In genomic region chr16:67280090-67281015, GRCh38 we compare ENCODE assay signal across 11 cellular contexts. TPM values are rescaled to one million over a fixed set of nuclear protein-coding genes. Genes with fewer than 3 reads are reported as not detected.
A peak's percentile ranks its signal among the peaks of the same experiment; 100 is the strongest.
DNase-seq lines count a peak whose midpoint lies in the region; ATAC-seq and TF ChIP-seq lines count a peak whose summit lies in the region.
"Had no signal": no experiment of that assay in that cellular context is flagged by ENCODE, and none has a peak within 500 bp of the region (broad histone marks: within the 10 kb centered on the region; RNA-seq: fewer than 3 reads in every experiment).

No MANE protein-coding gene starts in this region.

- peak overlapping the region in 1 of 2 experiments; percentile 82 for H3K4me3 ChIP-seq in mesenchymal stem cell (ENCODE audit: insufficient read depth in 1 of 2, low read depth in 1 of 2, low read length in 2 of 2)

- H3K4ac ChIP-seq in H9 (ENCODE audit: low read depth, low read length) (no peak overlapping the region), mesenchymal stem cell (ENCODE audit: low read depth in 1 of 2, low read length in 2 of 2) (no peak overlapping the region)

- no peaks in the 10 kb centered on the region for H3K79me2 ChIP-seq in H9 (ENCODE audit: insufficient read depth, low read length)

- no peak for TF ChIP-seq CTCF in C4-2B (conservative IDR thresholded peaks at IDR 0.05)
- TF ChIP-seq CTCF in H9 (conservative IDR thresholded peaks at IDR 0.05) = no peak
- TF ChIP-seq CTCF in CD14-positive monocyte (IDR thresholded peaks at IDR 0.05) = no peak

- DNase-seq in H9 (no peak), mesenchymal stem cell (no peak), CD14-positive monocyte (ENCODE audit: low spot score) (no peak)
- DNase-seq in activated T-helper 1 cell treated with anti-CD3 and anti-CD28 coated beads, Interleukin-12 subunit alpha, Interleukin-12 subunit beta, Interleukin-2, Interleukin-4 antibody, amounts not matched to agents 30 ng/mL and 10 ng/mL and 1 ng/mL, durations not matched to agents 14 hours and 24 hours and 36 hours (ENCODE audit: low spot score) = no peak
- no peak for DNase-seq in activated effector memory CD4-positive, alpha-beta T cell treated with Interleukin-2 at 50 U/mL for 16 hours

- no CpG with 5 or more reads among the region's 15 CpGs for WGBS in H9 (ENCODE audit: extremely low coverage, insufficient read length, low lambda C conversion rate)
- WGBS in mesenchymal stem cell = 98% methylated on average over 15 of the region's 15 CpGs

- no peak overlapping the region for H2AFZ ChIP-seq in H9 (ENCODE audit: low read length)
- H2AFZ ChIP-seq in mesenchymal stem cell (ENCODE audit: low read depth, low read length) = no peak overlapping the region

- H3K18ac ChIP-seq in H9 (ENCODE audit: insufficient read length, low read depth, low read length) (no peak overlapping the region), mesenchymal stem cell (ENCODE audit: low read depth in 1 of 2, low read length in 2 of 2) (peak overlapping the region in 1 of 2 experiments; percentile 18)

- H3K23ac ChIP-seq in H9 (ENCODE audit: insufficient read length, low read depth, low read length) = no peak overlapping the region
- H3K23ac ChIP-seq in mesenchymal stem cell (ENCODE audit: low read length in 2 of 2) = no peak overlapping the region

- H3K9me3 ChIP-seq in H9 (ENCODE audit: control insufficient read depth, low read depth, low read length) (no peaks in the 10 kb centered on the region), mesenchymal stem cell (ENCODE audit: control insufficient read depth, low read length) (no peaks in the 10 kb centered on the region)
- H3K9me3 ChIP-seq: right atrium auricular region, thoracic aorta had no signal

- H3K56ac ChIP-seq in H9 (ENCODE audit: insufficient read length, low read depth, low read length) = no peak overlapping the region

- peaks cover 19 to 73% of the 10 kb centered on the region in 2 experiments for H3K36me3 ChIP-seq in mesenchymal stem cell (ENCODE audit: control insufficient read depth in 1 of 2, insufficient read depth in 2 of 2, low read depth in 1 of 2, low read length in 2 of 2)
- H3K36me3 ChIP-seq: right atrium auricular region, thoracic aorta had no signal

- no peak overlapping the region for H2BK20ac ChIP-seq in H9 (ENCODE audit: low read depth, low read length, poor library complexity, severe bottlenecking)

- peak overlapping the region; percentile 46 to 55; a peak in 3 of 5 replicates for H3K4me3 Mint-ChIP-seq in H9
- peak overlapping the region; percentile 68 for H3K4me3 Mint-ChIP-seq in activated T-helper 1 cell treated with anti-CD3 and anti-CD28 coated beads, Interleukin-12 subunit alpha, Interleukin-12 subunit beta, Interleukin-2, Interleukin-4 antibody, amounts not matched to agents 30 ng/mL and 10 ng/mL and 1 ng/mL, durations not matched to agents 14 hours and 24 hours and 36 hours
- no peak overlapping the region for H3K4me3 Mint-ChIP-seq in CD14-positive monocyte

- no peaks in the 10 kb centered on the region for H4K20me1 ChIP-seq in H9 (ENCODE audit: control insufficient read depth, insufficient read depth, insufficient read length)

- H4K8ac ChIP-seq in H9 (replicated peaks; ENCODE audit: insufficient read length, low read depth, low read length) (no peak overlapping the region), mesenchymal stem cell (ENCODE audit: low read length) (no peak overlapping the region)

- H3K79me1 ChIP-seq in H9 (ENCODE audit: insufficient read depth, low read depth, low read length, poor library complexity, severe bottlenecking) (no peaks in the 10 kb centered on the region), mesenchymal stem cell (replicated peaks; ENCODE audit: low read length, poor library complexity, severe bottlenecking) (peaks cover 3% of the 10 kb centered on the region)

- H3K4me1 ChIP-seq in H9 (ENCODE audit: insufficient read depth, low read length) (no peaks in the 10 kb centered on the region), mesenchymal stem cell (ENCODE audit: control insufficient read depth, insufficient read depth, low read depth, low read length) (peaks cover 45% of the 10 kb centered on the region)

- no peak overlapping the region for H3K27ac Mint-ChIP-seq in H9
- H3K27ac Mint-ChIP-seq in activated T-helper 1 cell treated with anti-CD3 and anti-CD28 coated beads, Interleukin-12 subunit alpha, Interleukin-12 subunit beta, Interleukin-2, Interleukin-4 antibody, amounts not matched to agents 30 ng/mL and 10 ng/mL and 1 ng/mL, durations not matched to agents 14 hours and 24 hours and 36 hours = no peak overlapping the region
- H3K27ac Mint-ChIP-seq in CD14-positive monocyte = peak overlapping the region in 1 of 7 donors; percentile 70

- H3K27me3 Mint-ChIP-seq in H9 (ENCODE audit: low read depth) (peaks cover 16% of the 10 kb centered on the region), CD14-positive monocyte (ENCODE audit: low read depth in 3 of 3) (no peaks in the 10 kb centered on the region)
- H3K27me3 Mint-ChIP-seq in activated T-helper 1 cell treated with anti-CD3 and anti-CD28 coated beads, Interleukin-12 subunit alpha, Interleukin-12 subunit beta, Interleukin-2, Interleukin-4 antibody, amounts not matched to agents 30 ng/mL and 10 ng/mL and 1 ng/mL, durations not matched to agents 14 hours and 24 hours and 36 hours (ENCODE audit: insufficient read depth) = no peaks in the 10 kb centered on the region

- no peak overlapping the region for H3T11ph ChIP-seq in H9 (ENCODE audit: low read length)

- H3K36me3 Mint-ChIP-seq in H9 (ENCODE audit: insufficient read depth in 1 of 3, low read depth in 3 of 3) (peaks cover 0 to 14% (median 4%) of the 10 kb centered on the region in 3 experiments; a peak in 3 of 7 replicates), CD14-positive monocyte (peaks cover 11 to 13% of the 10 kb centered on the region in 2 donors)
- H3K36me3 Mint-ChIP-seq in activated T-helper 1 cell treated with anti-CD3 and anti-CD28 coated beads, Interleukin-12 subunit alpha, Interleukin-12 subunit beta, Interleukin-2, Interleukin-4 antibody, amounts not matched to agents 30 ng/mL and 10 ng/mL and 1 ng/mL, durations not matched to agents 14 hours and 24 hours and 36 hours (ENCODE audit: low read depth) = peaks cover 15% of the 10 kb centered on the region

- H3K9ac ChIP-seq in H9 (ENCODE audit: extremely low read depth, insufficient read length, low read length) = no peak overlapping the region
- H3K9ac ChIP-seq in mesenchymal stem cell (ENCODE audit: low read length) = peak overlapping the region; percentile 99

- intact Hi-C loops in activated T-helper 1 cell treated with anti-CD3 and anti-CD28 coated beads, Interleukin-12 subunit alpha, Interleukin-12 subunit beta, Interleukin-2, Interleukin-4 antibody, amounts not matched to agents 30 ng/mL and 10 ng/mL and 1 ng/mL, durations not matched to agents 14 hours and 24 hours and 36 hours (cut with micrococcal nuclease) = no loop called here
- intact Hi-C loops in CD14-positive monocyte (cut with micrococcal nuclease) = loop anchor here in 1 of 2 donors (5.0 kb wide), 1 partner anchor 117 kb away; no protein-coding TSS in a partner anchor

- H2BK15ac ChIP-seq in H9 (ENCODE audit: low read depth, low read length) (no peak overlapping the region), mesenchymal stem cell (ENCODE audit: low read depth, poor library complexity, severe bottlenecking) (no peak overlapping the region)

- no peak overlapping the region for H2BK120ac ChIP-seq in H9 (ENCODE audit: low read depth, low read length, poor library complexity, severe bottlenecking)
- H2BK120ac ChIP-seq in mesenchymal stem cell (ENCODE audit: low read depth, low read length) = peak overlapping the region; percentile 9

- H3K14ac ChIP-seq in H9 (ENCODE audit: insufficient read depth, low read length) (no peak overlapping the region), mesenchymal stem cell (ENCODE audit: low read length in 2 of 2) (no peak overlapping the region)

- H3K27ac ChIP-seq in C4-2B (peak overlapping the region; percentile 96), H9 (ENCODE audit: insufficient read length, low read depth, low read length) (no peak overlapping the region), mesenchymal stem cell (ENCODE audit: low read length, poor library complexity, severe bottlenecking) (no peak overlapping the region)
- H3K27ac ChIP-seq: thoracic aorta had no signal

- ATAC-seq in HG03039 (IDR thresholded peaks at IDR 0.05; ENCODE audit: unreplicated experiment) (no peak), HG02759 (IDR thresholded peaks at IDR 0.05; ENCODE audit: unreplicated experiment) (no peak)

- H3K23me2 ChIP-seq in H9 (ENCODE audit: insufficient read length, low read depth, low read length, poor library complexity, severe bottlenecking) = peaks cover 6% of the 10 kb centered on the region

- no peaks in the 10 kb centered on the region for H3K9me3 Mint-ChIP-seq in H9
- no peaks in the 10 kb centered on the region for H3K9me3 Mint-ChIP-seq in activated T-helper 1 cell treated with anti-CD3 and anti-CD28 coated beads, Interleukin-12 subunit alpha, Interleukin-12 subunit beta, Interleukin-2, Interleukin-4 antibody, amounts not matched to agents 30 ng/mL and 10 ng/mL and 1 ng/mL, durations not matched to agents 14 hours and 24 hours and 36 hours
- no peaks in the 10 kb centered on the region for H3K9me3 Mint-ChIP-seq in CD14-positive monocyte

- H2AK5ac ChIP-seq in H9 (ENCODE audit: insufficient read length, low read length) = no peak overlapping the region
- peak overlapping the region; percentile 30 for H2AK5ac ChIP-seq in mesenchymal stem cell (ENCODE audit: low read length, severe bottlenecking)

- no peak overlapping the region for H4K91ac ChIP-seq in H9 (ENCODE audit: insufficient read length, low read depth, low read length)
- H4K91ac ChIP-seq in mesenchymal stem cell (ENCODE audit: low read length) = peak overlapping the region; percentile 40

- H3K4me1 Mint-ChIP-seq in H9 = peaks cover 3 to 5% of the 10 kb centered on the region in 2 experiments; a peak in 3 of 4 replicates
- H3K4me1 Mint-ChIP-seq in activated T-helper 1 cell treated with anti-CD3 and anti-CD28 coated beads, Interleukin-12 subunit alpha, Interleukin-12 subunit beta, Interleukin-2, Interleukin-4 antibody, amounts not matched to agents 30 ng/mL and 10 ng/mL and 1 ng/mL, durations not matched to agents 14 hours and 24 hours and 36 hours (ENCODE audit: low read depth) = peaks cover 28% of the 10 kb centered on the region
- H3K4me1 Mint-ChIP-seq in CD14-positive monocyte = peaks cover 14% of the 10 kb centered on the region

- no peak overlapping the region for H2BK5ac ChIP-seq in H9 (ENCODE audit: insufficient read length, low read length)
- no peak overlapping the region for H2BK5ac ChIP-seq in mesenchymal stem cell (ENCODE audit: low read depth, low read length, poor library complexity, severe bottlenecking)

- no peak overlapping the region for H3K4me2 ChIP-seq in H9 (ENCODE audit: insufficient read depth, insufficient read length, low read length)
- no peak overlapping the region for H3K4me2 ChIP-seq in mesenchymal stem cell (ENCODE audit: low read length, poor library complexity, severe bottlenecking)

- H4K5ac ChIP-seq in H9 (ENCODE audit: insufficient read length, low read depth, low read length) = no peak overlapping the region

- H2BK12ac ChIP-seq in H9 (ENCODE audit: insufficient read length, low read depth, low read length) (no peak overlapping the region), mesenchymal stem cell (ENCODE audit: low read length in 2 of 2) (peak overlapping the region in 1 of 2 experiments; percentile 45)

- H3K27me3 ChIP-seq in H9 (ENCODE audit: insufficient read depth, low read length) = no peaks in the 10 kb centered on the region
- H3K27me3 ChIP-seq in mesenchymal stem cell (ENCODE audit: control insufficient read depth in 1 of 2, insufficient read depth in 1 of 2, low read length in 2 of 2) = no peaks in the 10 kb centered on the region
- H3K27me3 ChIP-seq: right atrium auricular region had no signal

RNA-seq across cellular contexts. Expression of gene PLEKHG4, which starts 1.0 kb away (rescaled TPM):
- total RNA-seq in H9 (2021) = 13.2 and 13.9 TPM in 2 replicates
- total RNA-seq in activated T-helper 1 cell treated with anti-CD3 and anti-CD28 coated beads, Interleukin-12 subunit alpha, Interleukin-12 subunit beta, Interleukin-2, Interleukin-4 antibody, amounts not matched to agents 30 ng/mL and 10 ng/mL and 1 ng/mL, durations not matched to agents 14 hours and 24 hours and 36 hours = 39.6 and 42.3 TPM in 2 replicates
- 6.6 TPM for polyA plus RNA-seq in mesenchymal stem cell (2013, experiment 1 of 2)
- polyA plus RNA-seq in mesenchymal stem cell (2013, experiment 2 of 2) = 6.5 TPM
- 1 to 10 TPM in 1 of 2 donors, under 1 TPM in 1; 0.79 to 3.2 TPM for polyA plus RNA-seq in CD14-positive monocyte

RNA-seq across cellular contexts. Expression of gene SLC9A5, which starts 31.6 kb away (rescaled TPM):
- total RNA-seq in H9 (2021) = 7.5 and 9.1 TPM in 2 replicates
- total RNA-seq in activated T-helper 1 cell treated with anti-CD3 and anti-CD28 coated beads, Interleukin-12 subunit alpha, Interleukin-12 subunit beta, Interleukin-2, Interleukin-4 antibody, amounts not matched to agents 30 ng/mL and 10 ng/mL and 1 ng/mL, durations not matched to agents 14 hours and 24 hours and 36 hours = 5.1 TPM in 2 replicates
- 1.5 TPM for polyA plus RNA-seq in mesenchymal stem cell (2013, experiment 1 of 2)
- 1.5 TPM for polyA plus RNA-seq in mesenchymal stem cell (2013, experiment 2 of 2)
- not detected for polyA plus RNA-seq in CD14-positive monocyte

RNA-seq across cellular contexts. Expression of gene FHOD1, which starts 33.1 kb away (rescaled TPM):
- 67.0 and 70.7 TPM in 2 replicates for total RNA-seq in H9 (2021)
- total RNA-seq in activated T-helper 1 cell treated with anti-CD3 and anti-CD28 coated beads, Interleukin-12 subunit alpha, Interleukin-12 subunit beta, Interleukin-2, Interleukin-4 antibody, amounts not matched to agents 30 ng/mL and 10 ng/mL and 1 ng/mL, durations not matched to agents 14 hours and 24 hours and 36 hours = 116 and 119 TPM in 2 replicates
- 51.6 TPM for polyA plus RNA-seq in mesenchymal stem cell (2013, experiment 1 of 2)
- 50.1 TPM for polyA plus RNA-seq in mesenchymal stem cell (2013, experiment 2 of 2)
- polyA plus RNA-seq in CD14-positive monocyte = 1 to 10 TPM; 5.1 to 5.5 TPM

RNA-seq across cellular contexts. Expression of gene KCTD19, which starts 46.2 kb away (rescaled TPM):
- total RNA-seq in H9 (2021) = 0.13 TPM in 1 of 2 replicates, not detected in the other
- 0.22 and 0.62 TPM in 2 replicates for total RNA-seq in activated T-helper 1 cell treated with anti-CD3 and anti-CD28 coated beads, Interleukin-12 subunit alpha, Interleukin-12 subunit beta, Interleukin-2, Interleukin-4 antibody, amounts not matched to agents 30 ng/mL and 10 ng/mL and 1 ng/mL, durations not matched to agents 14 hours and 24 hours and 36 hours
- 0.12 TPM for polyA plus RNA-seq in mesenchymal stem cell (2013, experiment 1 of 2)
- polyA plus RNA-seq in mesenchymal stem cell (2013, experiment 2 of 2) = 0.01 TPM
- polyA plus RNA-seq in CD14-positive monocyte = not detected
- total RNA-seq: thoracic aorta had no signal
- polyA plus RNA-seq: fibroblast of lung had no signal

RNA-seq across cellular contexts. Expression of gene LRRC36, which starts 46.3 kb away (rescaled TPM):
- total RNA-seq in H9 (2021) = not detected in 2 replicates
- total RNA-seq in activated T-helper 1 cell treated with anti-CD3 and anti-CD28 coated beads, Interleukin-12 subunit alpha, Interleukin-12 subunit beta, Interleukin-2, Interleukin-4 antibody, amounts not matched to agents 30 ng/mL and 10 ng/mL and 1 ng/mL, durations not matched to agents 14 hours and 24 hours and 36 hours = 0.22 and 0.23 TPM in 2 replicates
- 0.08 TPM for polyA plus RNA-seq in mesenchymal stem cell (2013, experiment 1 of 2)
- 0.12 TPM for polyA plus RNA-seq in mesenchymal stem cell (2013, experiment 2 of 2)
- polyA plus RNA-seq in CD14-positive monocyte = 1 to 10 TPM; 1.8 to 3.2 TPM
- total RNA-seq: thoracic aorta had no signal

Comparison
In these comparisons a context has a peak if more than half of its experiments do, and no peak if none do; other contexts are left out.
1. H3K4me3 Mint-ChIP-seq: peak in H9 (2 of 2) and activated T-helper 1 cell treated with anti-CD3 and anti-CD28 coated beads, Interleukin-12 subunit alpha, Interleukin-12 subunit beta, Interleukin-2, Interleukin-4 antibody, amounts not matched to agents 30 ng/mL and 10 ng/mL and 1 ng/mL, durations not matched to agents 14 hours and 24 hours and 36 hours (single experiment); none in CD14-positive monocyte (0 of 2).